In the genomic region with DNA sequence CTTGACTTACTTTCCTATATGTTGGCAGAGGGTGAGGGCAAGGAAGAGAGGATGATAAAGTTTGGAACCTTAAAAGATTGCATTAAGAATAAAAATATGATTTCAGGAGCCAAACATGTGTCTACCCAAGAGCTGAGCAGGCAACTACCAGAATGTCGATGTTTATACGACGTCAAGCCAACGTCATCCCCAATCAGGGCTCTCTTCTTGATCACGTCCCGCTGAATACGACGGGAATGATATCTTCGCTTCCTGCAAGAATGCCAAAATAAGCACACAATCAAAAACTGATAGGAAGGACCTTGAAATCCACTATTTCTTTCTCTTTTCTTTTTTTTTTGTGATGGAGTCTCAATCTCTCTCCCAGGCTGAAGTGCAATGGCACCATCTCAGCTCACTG, we compare ENCODE assay signal across 7 cellular contexts.
"Had no signal": no experiment of that assay in that cellular context is flagged by ENCODE, and none has a peak within 500 bp of the region (broad histone marks: within the 10 kb centered on the region; RNA-seq: fewer than 3 reads in every experiment).

No MANE protein-coding gene starts in this region.

- H3K27ac ChIP-seq: HL-60 had no signal

- H3K4me3 Mint-ChIP-seq: IgD-negative memory B cell had no signal

- H3K4me3 ChIP-seq: K562 had no signal

- DNase-seq: IMR-90, KBM-7 had no signal

- H3K9me3 Mint-ChIP-seq: IgD-negative memory B cell had no signal

- FAIRE-seq: HepG2, HTR-8/SVneo, K562 had no signal

- ATAC-seq: HepG2, K562 had no signal

- H3K27me3 Mint-ChIP-seq: IgD-negative memory B cell had no signal

- H3K27ac Mint-ChIP-seq: IgD-negative memory B cell had no signal
